9 cellular contexts compared by ENCODE assay signal in the genomic region with DNA sequence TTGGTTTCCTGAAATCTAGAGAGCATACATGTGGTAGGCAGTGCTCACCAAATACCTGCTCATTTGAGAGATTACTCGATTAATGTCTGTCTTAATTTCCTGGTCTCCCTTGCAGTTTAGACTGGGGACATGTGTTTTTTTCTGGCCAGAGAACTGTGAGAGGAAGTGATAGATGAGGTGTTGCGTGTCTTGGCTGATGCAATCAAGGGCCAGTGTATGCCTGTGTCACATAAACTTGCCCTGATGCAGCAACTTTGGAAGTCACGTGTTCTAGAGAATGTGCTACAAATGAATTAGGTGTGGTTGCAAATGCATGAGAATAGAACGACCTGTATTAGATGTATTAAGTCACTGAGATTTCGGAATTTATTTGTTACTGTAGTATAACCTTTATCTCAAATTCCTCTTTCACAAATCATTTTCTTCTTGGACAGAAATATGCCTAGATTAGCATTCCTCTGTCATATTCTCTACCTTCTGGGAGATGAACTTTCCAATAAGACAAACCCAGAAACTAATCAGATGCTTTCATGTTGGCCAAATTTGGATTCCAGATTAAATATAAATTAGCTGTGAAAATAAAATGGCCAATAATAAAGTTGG. TPM values are rescaled to one million over a fixed set of nuclear protein-coding genes. Genes with fewer than 3 reads are reported as not detected.
DNase-seq lines count a peak whose midpoint lies in the region; ATAC-seq and TF ChIP-seq lines count a peak whose summit lies in the region.
"Had no signal": no experiment of that assay in that cellular context is flagged by ENCODE, and none has a peak within 500 bp of the region (broad histone marks: within the 10 kb centered on the region; RNA-seq: fewer than 3 reads in every experiment).

No MANE protein-coding gene starts in this region.

- TF ChIP-seq EP300 in transverse colon (IDR thresholded peaks at IDR 0.05; ENCODE audit: low read depth) = no peak

- TF ChIP-seq POLR2A in transverse colon (IDR thresholded peaks at IDR 0.05) = no peak

- H3K4me1 Mint-ChIP-seq in activated CD4-positive, alpha-beta T cell treated with anti-CD3 and anti-CD28 coated beads, Interleukin-2, amount 10 ng/mL, durations not matched to agents 7 days and 5 days = peaks cover 24% of the 10 kb centered on the region

- TF ChIP-seq CTCF in right atrium auricular region (IDR thresholded peaks at IDR 0.05) (no peak), transverse colon (IDR thresholded peaks at IDR 0.05) (no peak), coronary artery (IDR thresholded peaks at IDR 0.05) (no peak)

- H3K27me3 ChIP-seq in right atrium auricular region (no peaks in the 10 kb centered on the region), transverse colon (no peaks in the 10 kb centered on the region)

- intact Hi-C loops in transverse colon (cut with DNase I; ENCODE audit: low total_unique reads) = no loop called here

- H3K9me3 ChIP-seq in right atrium auricular region = no peaks in the 10 kb centered on the region
- H3K9me3 ChIP-seq in transverse colon = no peaks in the 10 kb centered on the region

- H3K4me1 ChIP-seq in right atrium auricular region (no peaks in the 10 kb centered on the region), transverse colon (peaks cover 0 to 8% (median 1%) of the 10 kb centered on the region in 4 donors)

- H3K9me3 Mint-ChIP-seq in activated CD4-positive, alpha-beta T cell treated with anti-CD3 and anti-CD28 coated beads, Interleukin-2, amount 10 ng/mL, durations not matched to agents 7 days and 5 days = peaks cover 5% of the 10 kb centered on the region

- no peak overlapping the region for H3K4me3 Mint-ChIP-seq in activated CD4-positive, alpha-beta T cell treated with anti-CD3 and anti-CD28 coated beads, Interleukin-2, amount 10 ng/mL, durations not matched to agents 7 days and 5 days

- H3K27ac Mint-ChIP-seq in activated CD4-positive, alpha-beta T cell treated with anti-CD3 and anti-CD28 coated beads, Interleukin-2, amount 10 ng/mL, durations not matched to agents 7 days and 5 days = no peak overlapping the region

- H3K4me3 ChIP-seq in right atrium auricular region (no peak overlapping the region), transverse colon (no peak overlapping the region), coronary artery (no peak overlapping the region)

- in situ Hi-C loops in transverse colon (cut with MboI; ENCODE audit: low pct_ligation_motif_present in 1 of 4, low pct_unique_long_range_greater_than_20kb in 1 of 4, low sequenced_read_pairs in 3 of 4) = no loop called here

- peaks cover 1% of the 10 kb centered on the region for H3K27me3 Mint-ChIP-seq in activated CD4-positive, alpha-beta T cell treated with anti-CD3 and anti-CD28 coated beads, Interleukin-2, amount 10 ng/mL, durations not matched to agents 7 days and 5 days

- POLR2A ChIA-PET in activated CD4-positive, alpha-beta T cell treated with anti-CD3 and anti-CD28 coated beads, Interleukin-2, amount 10 ng/mL, durations not matched to agents 7 days and 5 days (lab: Charles Lee) = no interaction called here

- CTCF ChIA-PET in activated CD4-positive, alpha-beta T cell treated with anti-CD3 and anti-CD28 coated beads, Interleukin-2, amount 10 ng/mL, durations not matched to agents 7 days and 5 days (lab: Charles Lee) = interaction anchor here (1.1 kb wide), 1 partner anchor 9 kb away, joined by 4 read pairs; no protein-coding TSS in a partner anchor

- H3K36me3 ChIP-seq in right atrium auricular region (no peaks in the 10 kb centered on the region), transverse colon (no peaks in the 10 kb centered on the region)

- peaks cover 7% of the 10 kb centered on the region for H3K36me3 Mint-ChIP-seq in activated CD4-positive, alpha-beta T cell treated with anti-CD3 and anti-CD28 coated beads, Interleukin-2, amount 10 ng/mL, durations not matched to agents 7 days and 5 days (ENCODE audit: low read depth)

- H3K27ac ChIP-seq in right atrium auricular region (no peak overlapping the region), transverse colon (no peak overlapping the region), coronary artery (no peak overlapping the region)

- WGBS in transverse colon (ENCODE audit: low coverage in 1 of 2), 2 donors = 33 to 69% methylated on average over 2 to 5 of the region's 5 CpGs

- peak; percentile 27 for DNase-seq in activated CD4-positive, alpha-beta T cell treated with anti-CD3 and anti-CD28 coated beads, Interleukin-2, amount 10 ng/mL, durations not matched to agents 7 days and 5 days
- no peak for DNase-seq in activated CD4-positive, alpha-beta T cell treated with anti-CD3 and anti-CD28 coated beads for 1 hour
- DNase-seq in UCSD-AML1 (lab: John Stamatoyannopoulos, UW; ENCODE audit: unreplicated experiment) = peak; percentile 43
- peak; percentile 73 for DNase-seq in right atrium auricular region (ENCODE audit: low spot score)
- DNase-seq in transverse colon = peak; percentile 15
- no peak for DNase-seq in coronary artery (ENCODE audit: low spot score)
- no peak for DNase-seq in HuH-7.5 (ENCODE audit: low spot score)

- ATAC-seq in HG03175 (IDR thresholded peaks at IDR 0.05; ENCODE audit: unreplicated experiment) = peak; percentile 74

RNA-seq across cellular contexts. Expression of gene IL1A, which starts 9.9 kb away (rescaled TPM):
- under 1 TPM; 0.17 to 0.21 TPM for total RNA-seq in activated CD4-positive, alpha-beta T cell treated with anti-CD3 and anti-CD28 coated beads, Interleukin-2, amount 10 ng/mL, durations not matched to agents 7 days and 5 days
- total RNA-seq in right atrium auricular region (not detected), transverse colon (not detected)
- total RNA-seq: skeletal muscle tissue had no signal

RNA-seq across cellular contexts. Expression of gene CKAP2L, which starts 29.8 kb away (rescaled TPM):
- 10 to 100 TPM; 59.1 to 78.1 TPM for total RNA-seq in activated CD4-positive, alpha-beta T cell treated with anti-CD3 and anti-CD28 coated beads, Interleukin-2, amount 10 ng/mL, durations not matched to agents 7 days and 5 days
- total RNA-seq in right atrium auricular region (under 1 TPM in 1 of 2 donors, not detected in 1; 0.82 TPM), transverse colon (10 to 100 TPM in 1 of 4 donors, 1 to 10 TPM in 1, under 1 TPM in 1, not detected in 1; 0.64 to 33.0 (median 2.2) TPM)

RNA-seq across cellular contexts. Expression of gene IL1B, which starts 42.3 kb away (rescaled TPM):
- total RNA-seq in activated CD4-positive, alpha-beta T cell treated with anti-CD3 and anti-CD28 coated beads, Interleukin-2, amount 10 ng/mL, durations not matched to agents 7 days and 5 days = not detected
- total RNA-seq in right atrium auricular region = 1 to 10 TPM; 1.0 to 2.6 TPM
- 1 to 10 TPM in 3 of 4 donors, not detected in 1; 1.9 to 7.1 (median 4.6) TPM for total RNA-seq in transverse colon

Comparison
In these comparisons a context has a peak if more than half of its experiments do, and no peak if none do; other contexts are left out.
1. DNase-seq: peak in activated CD4-positive, alpha-beta T cell treated with anti-CD3 and anti-CD28 coated beads, Interleukin-2, amount 10 ng/mL, durations not matched to agents 7 days and 5 days (single experiment), UCSD-AML1 (single experiment), right atrium auricular region (single experiment) and transverse colon (single experiment); none in activated CD4-positive, alpha-beta T cell treated with anti-CD3 and anti-CD28 coated beads for 1 hour (single experiment), coronary artery (single experiment) and HuH-7.5 (single experiment).